In the genomic region with DNA sequence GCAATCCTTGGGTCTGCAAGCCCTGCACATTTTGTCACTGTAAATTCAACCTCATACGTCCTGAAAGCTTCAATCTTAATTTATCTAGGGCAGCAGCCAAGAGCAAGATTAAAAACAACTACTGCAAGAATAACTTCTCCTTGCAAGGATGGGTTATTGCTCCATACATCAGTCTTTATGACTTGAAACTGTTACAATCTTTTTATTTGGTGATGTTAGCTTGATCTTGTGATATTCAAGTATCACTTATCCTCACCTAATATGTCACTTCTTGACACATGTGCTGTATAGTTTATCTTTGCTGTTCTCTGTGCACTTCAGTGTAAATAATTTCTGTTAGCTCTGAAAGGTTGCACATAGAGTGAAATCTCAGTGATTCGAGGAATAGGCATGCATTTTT, we compare ENCODE assay signal across 1 cellular context.
TF ChIP-seq lines count a peak whose summit lies in the region.

No MANE protein-coding gene starts in this region.

TF ChIP-seq in HEK293, 187 proteins besides CTCF, POLR2A, EP300 and RAD21 (continued from another document):
- no peak for TF ChIP-seq ZNF518A (tag by site-specific recombination; conservative IDR thresholded peaks at IDR 0.05; ENCODE audit: low read depth)
- TF ChIP-seq ZNF274 (IDR thresholded peaks at IDR 0.05; ENCODE audit: low read length) = no peak
- TF ChIP-seq ZNF274 (tag by site-specific recombination; IDR thresholded peaks at IDR 0.05; ENCODE audit: borderline replicate concordance) = no peak
- TF ChIP-seq, protein P1, sequence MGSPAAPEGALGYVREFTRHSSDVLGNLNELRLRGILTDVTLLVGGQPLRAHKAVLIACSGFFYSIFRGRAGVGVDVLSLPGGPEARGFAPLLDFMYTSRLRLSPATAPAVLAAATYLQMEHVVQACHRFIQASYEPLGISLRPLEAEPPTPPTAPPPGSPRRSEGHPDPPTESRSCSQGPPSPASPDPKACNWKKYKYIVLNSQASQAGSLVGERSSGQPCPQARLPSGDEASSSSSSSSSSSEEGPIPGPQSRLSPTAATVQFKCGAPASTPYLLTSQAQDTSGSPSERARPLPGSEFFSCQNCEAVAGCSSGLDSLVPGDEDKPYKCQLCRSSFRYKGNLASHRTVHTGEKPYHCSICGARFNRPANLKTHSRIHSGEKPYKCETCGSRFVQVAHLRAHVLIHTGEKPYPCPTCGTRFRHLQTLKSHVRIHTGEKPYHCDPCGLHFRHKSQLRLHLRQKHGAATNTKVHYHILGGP (tag by site-specific recombination; IDR thresholded peaks at IDR 0.05) = no peak
- no peak for TF ChIP-seq ZNF211 (tag by site-specific recombination; IDR thresholded peaks at IDR 0.05; ENCODE audit: low read depth)
- TF ChIP-seq ZNF391 (tag by site-specific recombination; IDR thresholded peaks at IDR 0.05; ENCODE audit: borderline replicate concordance, low read depth) = no peak
- peak; percentile 60; the same call in 1 of the 2 replicates for TF ChIP-seq PRDM4 (tag by site-specific recombination; IDR thresholded peaks at IDR 0.05)
TF ChIP-seq in HEK293: peak in this region for 5.
